In the genomic region with DNA sequence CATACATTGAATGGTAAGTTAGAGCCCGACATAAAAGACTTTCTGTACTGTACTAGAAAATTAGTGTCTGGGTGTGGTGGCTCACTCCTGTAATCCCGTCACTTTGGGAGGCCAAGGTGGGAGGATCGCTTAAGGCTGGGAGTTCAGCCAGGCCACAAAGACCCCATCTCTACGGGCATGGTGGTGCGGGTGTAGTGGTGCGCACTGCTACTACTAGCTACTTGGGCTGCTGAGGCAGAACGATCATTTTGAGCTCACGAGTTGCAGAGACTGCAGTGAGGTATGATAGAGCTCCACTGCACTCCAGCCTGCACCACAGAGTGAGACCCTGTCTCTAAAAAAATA, we compare ENCODE assay signal across 10 cellular contexts. TPM values are rescaled to one million over a fixed set of nuclear protein-coding genes. Genes with fewer than 3 reads are reported as not detected.
DNase-seq lines count a peak whose midpoint lies in the region; ATAC-seq and TF ChIP-seq lines count a peak whose summit lies in the region.
"Had no signal": no experiment of that assay in that cellular context is flagged by ENCODE, and none has a peak within 500 bp of the region (broad histone marks: within the 10 kb centered on the region; RNA-seq: fewer than 3 reads in every experiment).

No MANE protein-coding gene starts in this region.

- peaks cover 78% of the 10 kb centered on the region for H3K79me2 ChIP-seq in GM23248 (ENCODE audit: insufficient read depth)
- peaks cover 72% of the 10 kb centered on the region for H3K79me2 ChIP-seq in PC-9 (ENCODE audit: low read depth)

- in situ Hi-C loops in GM23248 (cut with MboI): no loop called here

- peak overlapping the region; percentile 94 for H3K27ac ChIP-seq in GM23248
- no peak overlapping the region for H3K27ac ChIP-seq in PC-9
- no peak overlapping the region for H3K27ac ChIP-seq in endodermal cell (ENCODE audit: low read depth, low read length)
- no peak overlapping the region for H3K27ac ChIP-seq in rectal smooth muscle tissue (ENCODE audit: low read depth, low read length)
- H3K27ac ChIP-seq in sigmoid colon: peak overlapping the region in 1 of 4 donors; percentile 98
- H3K27ac ChIP-seq in tibial nerve: no peak overlapping the region

- H3K27me3 ChIP-seq in GM23248 (replicated peaks; ENCODE audit: insufficient read depth) (no peaks in the 10 kb centered on the region), PC-9 (ENCODE audit: insufficient read depth, low read depth) (no peaks in the 10 kb centered on the region), endodermal cell (ENCODE audit: control insufficient read depth, insufficient read depth, low read length, poor library complexity, severe bottlenecking) (no peaks in the 10 kb centered on the region), rectal smooth muscle tissue (ENCODE audit: control insufficient read depth, insufficient read depth, low read length) (no peaks in the 10 kb centered on the region), sigmoid colon (no peaks in the 10 kb centered on the region), tibial nerve (no peaks in the 10 kb centered on the region)

- H3K9ac ChIP-seq in GM23248: peak overlapping the region; percentile 98
- peak overlapping the region; percentile 99 for H3K9ac ChIP-seq in endodermal cell (ENCODE audit: extremely low read depth, low read length, poor library complexity, severe bottlenecking)
- H3K9ac ChIP-seq in rectal smooth muscle tissue (ENCODE audit: low read length): no peak overlapping the region

- intact Hi-C loops in PC-9 (cut with micrococcal nuclease; ENCODE audit: unreplicated experiment) (no loop called here), sigmoid colon (cut with DNase I) (loop anchor here (5.0 to 10.0 kb wide), 5 partner anchors 83 to 747 kb away; partner anchors contain the start of genes CD302, TANC1 and WDSUB1)

- H3K9me3 ChIP-seq in GM23248 (ENCODE audit: low read depth) (no peaks in the 10 kb centered on the region), PC-9 (ENCODE audit: insufficient read depth, low read depth) (no peaks in the 10 kb centered on the region), endodermal cell (ENCODE audit: control insufficient read depth, low read length) (no peaks in the 10 kb centered on the region), sigmoid colon (no peaks in the 10 kb centered on the region), tibial nerve (no peaks in the 10 kb centered on the region)

- H3K4me1 ChIP-seq in GM23248 (ENCODE audit: insufficient read depth) (peaks cover 29% of the 10 kb centered on the region), PC-9 (replicated peaks; ENCODE audit: insufficient read depth) (peaks cover 37% of the 10 kb centered on the region), endodermal cell (ENCODE audit: control insufficient read depth, insufficient read depth, low read length) (peaks cover 12% of the 10 kb centered on the region), rectal smooth muscle tissue (ENCODE audit: control insufficient read depth, insufficient read depth, low read length) (peaks cover 10% of the 10 kb centered on the region), sigmoid colon (peaks cover 0 to 65% (median 59%) of the 10 kb centered on the region in 4 donors), tibial nerve (peaks cover 0 to 71% (median 26%) of the 10 kb centered on the region in 4 donors)

- peaks cover 42% of the 10 kb centered on the region for H3K36me3 Mint-ChIP-seq in endodermal cell (ENCODE audit: low read depth)

- no peaks in the 10 kb centered on the region for H3K27me3 Mint-ChIP-seq in endodermal cell (ENCODE audit: insufficient read depth)

- H3K36me3 ChIP-seq in GM23248 (ENCODE audit: low read depth) (peaks cover 35% of the 10 kb centered on the region), PC-9 (ENCODE audit: low read depth) (peaks cover 31% of the 10 kb centered on the region), endodermal cell (ENCODE audit: control insufficient read depth, insufficient read depth, low read length) (peaks cover 58% of the 10 kb centered on the region), rectal smooth muscle tissue (ENCODE audit: control insufficient read depth, insufficient read depth, low read length) (peaks cover 4% of the 10 kb centered on the region), sigmoid colon (peaks cover 0 to 28% (median 0%) of the 10 kb centered on the region in 4 donors), tibial nerve (peaks cover 0 to 25% (median 0%) of the 10 kb centered on the region in 3 donors)

- no TSS peak for BruUV-seq in PC-9 (replicated peaks; lab: Mats Ljungman, UMichigan)

- TF ChIP-seq CTCF in PC-9 (conservative IDR thresholded peaks at IDR 0.05): no peak
- TF ChIP-seq CTCF in endodermal cell (conservative IDR thresholded peaks at IDR 0.05): no peak
- TF ChIP-seq CTCF in sigmoid colon (IDR thresholded peaks at IDR 0.05): no peak
- TF ChIP-seq CTCF in tibial nerve (IDR thresholded peaks at IDR 0.05): no peak

- H3F3A ChIP-seq in GM23248 (ENCODE audit: insufficient read depth) (peaks cover 34% of the 10 kb centered on the region), PC-9 (ENCODE audit: insufficient read depth, low read depth) (peaks cover 5% of the 10 kb centered on the region)

- H3K4me1 Mint-ChIP-seq in endodermal cell: peaks cover 40% of the 10 kb centered on the region

- H3K4me2 ChIP-seq in GM23248 (ENCODE audit: unreplicated experiment) (peak overlapping the region; percentile 97), PC-9 (peak overlapping the region; percentile 91)

- H3K9me2 ChIP-seq in GM23248 (ENCODE audit: insufficient read depth) (no peaks in the 10 kb centered on the region), PC-9 (ENCODE audit: insufficient read depth) (no peaks in the 10 kb centered on the region)

- no peak for DNase-seq in GM23248
- DNase-seq in PC-9: no peak
- DNase-seq in endodermal cell: no peak
- DNase-seq in sigmoid colon: no peak
- no peak for DNase-seq in tibial nerve (ENCODE audit: low spot score in 2 of 2)
- DNase-seq in NCI-H1417 treated with DMSO at 0.1 percent for 48 hours (lab: John Stamatoyannopoulos, UW): no peak
- DNase-seq: NCI-H510A treated with DMSO at 0.1 percent for 48 hours; stimulated activated CD4-positive, alpha-beta T cell treated with anti-CD3 and anti-CD28 coated beads, Interleukin-2, amount 100 ng/mL, for 24 hours had no signal

- POLR2A ChIA-PET in PC-9 (lab: Charles Lee; ENCODE audit: unreplicated experiment): interaction anchor here (0.5 kb wide), 1 partner anchor 33 kb away, joined by 3 read pairs; no protein-coding TSS in a partner anchor

- TF ChIP-seq POLR2A in sigmoid colon (IDR thresholded peaks at IDR 0.05): no peak
- TF ChIP-seq POLR2A in tibial nerve (IDR thresholded peaks at IDR 0.05): no peak

- CTCF ChIA-PET in PC-9 (lab: Charles Lee): no interaction called here

- peak overlapping the region; percentile 35 for H3K27ac Mint-ChIP-seq in endodermal cell

- 89 to 95% methylated on average over 8 of the region's 8 CpGs for WGBS in GM23248 (ENCODE audit: low coverage in 1 of 2, low lambda C conversion rate in 2 of 2, missing lambda C conversion rate in 2 of 2), 2 experiments
- WGBS in endodermal cell (ENCODE audit: insufficient coverage in 1 of 2, insufficient read length in 1 of 2), 2 experiments: 82 to 93% methylated on average over 5 to 8 of the region's 8 CpGs
- 74 to 80% methylated on average over 8 of the region's 8 CpGs for WGBS in sigmoid colon, 2 donors
- 77 to 79% methylated on average over 8 of the region's 8 CpGs for WGBS in tibial nerve, 2 donors

- no peak for TF ChIP-seq EP300 in sigmoid colon (IDR thresholded peaks at IDR 0.05)
- TF ChIP-seq EP300 in tibial nerve (IDR thresholded peaks at IDR 0.05): no peak

- H2AFZ ChIP-seq in GM23248 (no peak overlapping the region), PC-9 (no peak overlapping the region)

- no peaks in the 10 kb centered on the region for H3K9me3 Mint-ChIP-seq in endodermal cell

- H3K4me3 Mint-ChIP-seq in endodermal cell: peak overlapping the region; percentile 100

- peak overlapping the region; percentile 89 for H3K4me3 ChIP-seq in GM23248
- H3K4me3 ChIP-seq in PC-9: peak overlapping the region; percentile 97; the same call in 1 of the 2 replicates
- peak overlapping the region; percentile 100 for H3K4me3 ChIP-seq in endodermal cell (ENCODE audit: low read length)
- H3K4me3 ChIP-seq in rectal smooth muscle tissue (ENCODE audit: low read length): peak overlapping the region; percentile 9
- H3K4me3 ChIP-seq in sigmoid colon: peak overlapping the region in 1 of 4 donors; percentile 93
- H3K4me3 ChIP-seq in tibial nerve: no peak overlapping the region

- ATAC-seq in GM21526 (IDR thresholded peaks at IDR 0.05; ENCODE audit: low FRiP score, unreplicated experiment): no peak

- H4K20me1 ChIP-seq in GM23248 (ENCODE audit: insufficient read depth): peaks cover 25% of the 10 kb centered on the region; the same call in 1 of the 2 replicates
- H4K20me1 ChIP-seq in PC-9 (ENCODE audit: insufficient read depth): peaks cover 54% of the 10 kb centered on the region

RNA-seq across cellular contexts. Expression of gene MARCHF7, which starts 2.3 kb away (rescaled TPM):
- 99.3 and 118 TPM in 2 replicates for total RNA-seq in GM23248 (2014; rRNA removed; shearing (Covaris generic))
- polyA plus RNA-seq in GM23248 (2016; fragmentation: Nextera tagmentation; extraction: Ambion mirVana): 92.7 and 97.3 TPM in 2 replicates
- 33.2 and 38.3 TPM in 2 replicates for total RNA-seq in PC-9 (2021)
- total RNA-seq in endodermal cell: 100 to 1,000 TPM; 105 to 125 TPM
- 148 TPM for polyA plus RNA-seq in endodermal cell (2013, experiment 1 of 2)
- 143 TPM for polyA plus RNA-seq in endodermal cell (2013, experiment 2 of 2)
- total RNA-seq in sigmoid colon: 100 to 1,000 TPM in 2 of 4 donors, 10 to 100 TPM in 2; 89.9 to 112 (median 103) TPM
- 10 to 100 TPM; 21.0 to 35.5 (median 28.2) TPM for polyA plus RNA-seq in sigmoid colon
- total RNA-seq in tibial nerve: 100 to 1,000 TPM in 1 of 4 donors, 10 to 100 TPM in 3; 80.8 to 104 (median 90.7) TPM

Comparison
In these comparisons a context has a peak if more than half of its experiments do, and no peak if none do; other contexts are left out.
1. H3K4me3 ChIP-seq: peak in GM23248 (single experiment), PC-9 (single experiment), endodermal cell (single experiment) and rectal smooth muscle tissue (single experiment); none in tibial nerve (0 of 4).